ENCODE assay signal across 8 cellular contexts in the genomic region with DNA sequence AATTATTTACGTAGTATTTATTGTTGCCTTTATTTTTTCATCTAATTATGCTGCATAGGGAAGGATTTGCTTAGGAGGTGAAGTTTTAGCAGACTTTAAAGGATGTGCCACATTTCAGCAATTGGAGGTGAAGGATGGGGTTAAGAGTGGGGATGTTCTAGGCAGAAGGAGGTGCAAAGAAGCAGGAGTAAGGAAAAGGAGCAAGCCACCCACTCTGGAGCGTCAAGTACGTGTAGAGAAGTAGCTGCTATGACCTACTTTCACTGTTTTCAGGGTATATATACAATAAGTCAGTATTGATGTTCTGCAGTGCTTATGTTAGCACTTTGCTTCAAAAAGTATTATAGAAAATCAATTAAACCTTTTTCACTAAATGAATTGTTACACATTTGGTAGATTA.
"Had no signal": no experiment of that assay in that cellular context is flagged by ENCODE, and none has a peak within 500 bp of the region (broad histone marks: within the 10 kb centered on the region; RNA-seq: fewer than 3 reads in every experiment).

No MANE protein-coding gene starts in this region.

- H3K4me3 ChIP-seq: GM23338, K562 had no signal

- H2AFZ ChIP-seq: GM23338 had no signal

- H3K9me3 Mint-ChIP-seq: GM23338, H9 had no signal

- H3K4me3 Mint-ChIP-seq: GM23338, H9 had no signal

- FAIRE-seq: H1, H54, HTR-8/SVneo, K562 had no signal

- H3K4me2 ChIP-seq: GM23338 had no signal

- DNase-seq: H9, HCEC 1CT, IMR-90 had no signal

- ATAC-seq: GM23338, K562 had no signal

- H3K27ac Mint-ChIP-seq: GM23338, H9 had no signal
